10 cellular contexts compared by ENCODE assay signal in genomic region chr1:169460193-169460833, GRCh38. TPM values are rescaled to one million over a fixed set of nuclear protein-coding genes. Genes with fewer than 3 reads are reported as not detected.
DNase-seq lines count a peak whose midpoint lies in the region; ATAC-seq and TF ChIP-seq lines count a peak whose summit lies in the region.
"Had no signal": no experiment of that assay in that cellular context is flagged by ENCODE, and none has a peak within 500 bp of the region (broad histone marks: within the 10 kb centered on the region; RNA-seq: fewer than 3 reads in every experiment).

No MANE protein-coding gene starts in this region.

- no peaks in the 10 kb centered on the region for H3K36me3 ChIP-seq in BJ (ENCODE audit: control insufficient read depth, insufficient read depth, low read length)
- H3K36me3 ChIP-seq in RWPE2 (ENCODE audit: low read depth) = no peaks in the 10 kb centered on the region
- H3K36me3 ChIP-seq in esophagus muscularis mucosa = peaks cover 0 to 3% (median 1%) of the 10 kb centered on the region in 4 donors

- peaks cover 1% of the 10 kb centered on the region; the same call in 1 of the 2 replicates for H3K27me3 ChIP-seq in BJ (ENCODE audit: control insufficient read depth, insufficient read depth, low read length)
- H3K27me3 ChIP-seq in RWPE2 (ENCODE audit: insufficient read depth, poor library complexity, severe bottlenecking) = no peaks in the 10 kb centered on the region
- H3K27me3 ChIP-seq in esophagus muscularis mucosa = peaks cover 0 to 8% (median 2%) of the 10 kb centered on the region in 4 donors

- H3K4me1 ChIP-seq in RWPE2 (ENCODE audit: insufficient read depth, poor library complexity, severe bottlenecking) (no peaks in the 10 kb centered on the region), esophagus muscularis mucosa (peaks cover 0 to 10% (median 7%) of the 10 kb centered on the region in 4 donors)

- TF ChIP-seq CTCF in BJ (IDR thresholded peaks at IDR 0.05; ENCODE audit: insufficient read depth, low read depth, low read length) = no peak
- TF ChIP-seq CTCF in RWPE2 (IDR thresholded peaks at IDR 0.05; ENCODE audit: poor library complexity, severe bottlenecking) = no peak
- no peak for TF ChIP-seq CTCF in esophagus muscularis mucosa (IDR thresholded peaks at IDR 0.05)
- no peak for TF ChIP-seq CTCF in nephron progenitor cell (IDR thresholded peaks at IDR 0.05)
- no peak for TF ChIP-seq CTCF in osteocyte (IDR thresholded peaks at IDR 0.05)

- H3K9me3 Mint-ChIP-seq in nephron progenitor cell = peaks cover 17% of the 10 kb centered on the region
- H3K9me3 Mint-ChIP-seq in osteocyte (ENCODE audit: unreplicated experiment) = peaks cover 7% of the 10 kb centered on the region

- H3K9me3 ChIP-seq in RWPE2 (ENCODE audit: severe bottlenecking) = peaks cover 7% of the 10 kb centered on the region
- peaks cover 0 to 15% (median 11%) of the 10 kb centered on the region in 4 donors for H3K9me3 ChIP-seq in esophagus muscularis mucosa

- POLR2A ChIA-PET in BJ (lab: Charles Lee) = no interaction called here

- peak overlapping the region; percentile 44 for H3K4me3 Mint-ChIP-seq in nephron progenitor cell
- no peak overlapping the region for H3K4me3 Mint-ChIP-seq in osteocyte (ENCODE audit: unreplicated experiment)

- no peak overlapping the region for H3K27ac Mint-ChIP-seq in nephron progenitor cell
- no peak overlapping the region for H3K27ac Mint-ChIP-seq in osteocyte (ENCODE audit: unreplicated experiment)

- peak overlapping the region; percentile 9 for H3K4me3 ChIP-seq in BJ (ENCODE audit: low read depth, low read length)
- H3K4me3 ChIP-seq in RWPE2 (ENCODE audit: severe bottlenecking) = peak overlapping the region; percentile 2
- H3K4me3 ChIP-seq in esophagus muscularis mucosa = peak overlapping the region; percentile 26 to 49 (median 38)

- WGBS in esophagus muscularis mucosa = 12% methylated on average over 21 of the region's 35 CpGs

- no peak for TF ChIP-seq POLR2A in esophagus muscularis mucosa (IDR thresholded peaks at IDR 0.05; ENCODE audit: low read depth)

- H3K27ac ChIP-seq in RWPE2 (ENCODE audit: poor library complexity, severe bottlenecking) = no peak overlapping the region
- H3K27ac ChIP-seq in esophagus muscularis mucosa (replicated peaks in 1 of 4) = no peak overlapping the region
- H3K27ac ChIP-seq: KMS-11 had no signal

- no peaks in the 10 kb centered on the region for H3K4me1 Mint-ChIP-seq in nephron progenitor cell
- H3K4me1 Mint-ChIP-seq in osteocyte (ENCODE audit: unreplicated experiment) = peaks cover 2% of the 10 kb centered on the region

- no peak for TF ChIP-seq EP300 in esophagus muscularis mucosa (IDR thresholded peaks at IDR 0.05)

- ATAC-seq in RWPE2 (ENCODE audit: low read depth) (peak; percentile 82), HG03565 (IDR thresholded peaks at IDR 0.05; ENCODE audit: unreplicated experiment) (no peak), HG03342 (IDR thresholded peaks at IDR 0.05; ENCODE audit: unreplicated experiment) (no peak)

- DNase-seq in BJ (ENCODE audit: low read depth) = no peak
- peak; percentile 60 for DNase-seq in RWPE2 (ENCODE audit: low spot score)
- no peak for DNase-seq in esophagus muscularis mucosa (ENCODE audit: extremely low spot score)
- DNase-seq in nephron progenitor cell = no peak
- no peak for DNase-seq in osteocyte (ENCODE audit: extremely low spot score, unreplicated experiment)
- DNase-seq in HuH-7 (ENCODE audit: low spot score) = no peak
- DNase-seq: activated effector memory CD4-positive, alpha-beta T cell treated with anti-CD3 and anti-CD28 coated beads, Interleukin-2, amount 50 U/mL, for 16 hours had no signal

- H3K27me3 Mint-ChIP-seq in nephron progenitor cell (ENCODE audit: low read depth, poor library complexity) (peaks cover 12% of the 10 kb centered on the region), osteocyte (ENCODE audit: unreplicated experiment) (peaks cover 15% of the 10 kb centered on the region)

- H3K36me3 Mint-ChIP-seq in nephron progenitor cell (ENCODE audit: low read depth) (no peaks in the 10 kb centered on the region), osteocyte (ENCODE audit: unreplicated experiment) (no peaks in the 10 kb centered on the region)

- CTCF ChIA-PET in BJ (lab: Yijun Ruan, JAX) = interaction anchor here (2.4 kb wide), 1 partner anchor 86 kb away, joined by 12 read pairs; no protein-coding TSS in a partner anchor

- intact Hi-C loops in esophagus muscularis mucosa (cut with DNase I) = no loop called here

RNA-seq across cellular contexts. Expression of gene SLC19A2, which starts 25.4 kb away (rescaled TPM):
- polyA plus RNA-seq in BJ (2011; rRNA removed) = 3.3 and 4.9 TPM in 2 replicates
- polyA minus RNA-seq in BJ (2011; rRNA and poly(A)+ RNA removed) = 3.4 and 3.6 TPM in 2 replicates
- total RNA-seq in esophagus muscularis mucosa (10 to 100 TPM; 19.0 to 38.8 (median 20.6) TPM), osteocyte (3.9 and 4.0 TPM in 2 replicates)

RNA-seq across cellular contexts. Expression of gene CCDC181, which starts 33.0 kb away (rescaled TPM):
- not detected in 2 replicates for polyA plus RNA-seq in BJ (2011; rRNA removed)
- not detected in 2 replicates for polyA minus RNA-seq in BJ (2011; rRNA and poly(A)+ RNA removed)
- total RNA-seq in esophagus muscularis mucosa = 1 to 10 TPM in 1 of 4 donors, under 1 TPM in 3; 0.80 to 2.3 (median 0.91) TPM
- total RNA-seq in osteocyte = 0.54 and 0.63 TPM in 2 replicates
